ENCODE assay signal across 1 cellular context in the genomic region with DNA sequence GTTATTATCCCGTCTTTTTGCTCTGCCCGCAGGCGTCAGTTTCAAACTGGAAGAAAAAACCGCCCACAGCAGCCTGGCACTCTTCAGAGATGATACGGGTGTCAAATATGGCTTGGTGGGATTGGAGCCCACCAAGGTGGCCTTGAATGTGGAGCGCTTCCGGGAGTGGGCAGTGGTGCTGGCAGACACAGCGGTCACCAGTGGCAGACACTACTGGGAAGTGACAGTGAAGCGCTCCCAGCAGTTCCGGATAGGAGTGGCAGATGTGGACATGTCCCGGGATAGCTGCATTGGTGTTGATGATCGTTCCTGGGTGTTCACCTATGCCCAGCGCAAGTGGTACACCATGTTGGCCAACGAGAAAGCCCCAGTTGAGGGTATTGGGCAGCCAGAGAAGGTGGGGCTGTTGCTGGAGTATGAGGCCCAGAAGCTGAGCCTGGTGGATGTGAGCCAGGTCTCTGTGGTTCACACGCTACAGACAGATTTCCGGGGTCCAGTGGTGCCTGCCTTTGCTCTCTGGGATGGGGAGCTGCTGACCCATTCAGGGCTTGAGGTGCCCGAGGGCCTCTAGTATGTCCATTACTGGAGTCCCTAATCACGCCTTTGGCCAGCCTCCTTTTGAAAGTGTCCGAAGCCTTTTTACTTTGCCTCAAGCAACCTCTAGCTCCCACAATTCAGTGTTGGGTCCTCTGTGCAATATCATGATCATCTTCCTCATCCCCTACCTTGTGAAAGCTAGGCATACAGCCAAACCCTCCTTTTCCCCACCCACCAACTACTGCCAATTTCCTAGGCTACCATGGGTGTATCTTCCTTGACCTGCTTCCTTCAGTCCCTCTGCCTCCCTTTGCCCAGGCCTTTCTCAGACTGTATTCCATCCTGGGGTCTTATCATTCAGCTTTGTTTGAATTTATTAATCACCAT.
TF ChIP-seq lines count a peak whose summit lies in the region.

No MANE protein-coding gene starts in this region.

TF ChIP-seq in HEK293, 187 proteins besides CTCF, POLR2A, EP300 and RAD21 (continued from another document):
- TF ChIP-seq ZFP3 (tag by site-specific recombination; IDR thresholded peaks at IDR 0.05; ENCODE audit: low read depth) (no peak), ZNF24 (tag by site-specific recombination; IDR thresholded peaks at IDR 0.05) (no peak), MEIS1 (CRISPR knock-in tag; IDR thresholded peaks at IDR 0.05; ENCODE audit: borderline replicate concordance) (no peak), YY1 (tag by site-specific recombination; IDR thresholded peaks at IDR 0.05) (no peak), ZFHX2 (tag by site-specific recombination; conservative IDR thresholded peaks at IDR 0.05) (0 out of 2 replicates have a peak, but pooled peaks have one; percentile 5), ZNF121 (tag by site-specific recombination; IDR thresholded peaks at IDR 0.05) (no peak)
